Comparison of ENCODE assay signal across 1 cellular context in genomic region chr22:38697055-38697980, GRCh38.
TF ChIP-seq lines count a peak whose summit lies in the region.

No MANE protein-coding gene starts in this region.

TF ChIP-seq in K562, 482 proteins besides CTCF, POLR2A, EP300 and RAD21 (continued from another document):
- TF ChIP-seq AFF4 (CRISPR knock-in tag; IDR thresholded peaks at IDR 0.05) (no peak), BDP1 (IDR thresholded peaks at IDR 0.05; ENCODE audit: insufficient read depth, insufficient read length) (no peak), ZNF639 (CRISPR knock-in tag; conservative IDR thresholded peaks at IDR 0.05 in 1 of 2, IDR thresholded peaks at IDR 0.05 in 1 of 2) (no peak), SIN3A (IDR thresholded peaks at IDR 0.05; ENCODE audit: borderline replicate concordance in 2 of 2, control insufficient read depth in 1 of 2, low read depth in 2 of 2, low read length in 2 of 2) (no peak), RB1 (IDR thresholded peaks at IDR 0.05; ENCODE audit: low read depth) (no peak), CREB3L1 (IDR thresholded peaks at IDR 0.05; ENCODE audit: borderline replicate concordance, low read depth) (peak; percentile 80; the same call in 1 of the 2 replicates), ZNF609 (CRISPR knock-in tag; IDR thresholded peaks at IDR 0.05; ENCODE audit: borderline replicate concordance) (no peak), HNRNPLL (IDR thresholded peaks at IDR 0.05; ENCODE audit: low read depth, low read length, poor library complexity, severe bottlenecking) (peak; percentile 21), HDAC3 (IDR thresholded peaks at IDR 0.05; ENCODE audit: borderline replicate concordance, partially characterized antibody) (no peak), PURB (CRISPR knock-in tag; IDR thresholded peaks at IDR 0.05; ENCODE audit: low read depth) (no peak), ZNF57 (CRISPR knock-in tag; IDR thresholded peaks at IDR 0.05) (no peak)
